ENCODE assay signal across 22 cellular contexts in genomic region chr1:201886103-201886885, GRCh38. TPM values are rescaled to one million over a fixed set of nuclear protein-coding genes. Genes with fewer than 3 reads are reported as not detected.
DNase-seq lines count a peak whose midpoint lies in the region; ATAC-seq and TF ChIP-seq lines count a peak whose summit lies in the region.
"Had no signal": no experiment of that assay in that cellular context is flagged by ENCODE, and none has a peak within 500 bp of the region (broad histone marks: within the 10 kb centered on the region; RNA-seq: fewer than 3 reads in every experiment).

No MANE protein-coding gene starts in this region.

- H3K36me3 Mint-ChIP-seq in activated B cell treated with CpG ODN at 0.5 μM for 24 hours (ENCODE audit: low read depth), result no peaks in the 10 kb centered on the region
- H3K36me3 Mint-ChIP-seq: immature natural killer cell; naive thymus-derived CD4-positive, alpha-beta T cell had no signal

- peaks cover 35% of the 10 kb centered on the region for H3K27me3 Mint-ChIP-seq in activated B cell treated with CpG ODN at 0.5 μM for 24 hours

- H3K4me1 ChIP-seq in skeletal muscle tissue (ENCODE audit: control insufficient read depth in 3 of 3, insufficient read depth in 3 of 3, low read length in 3 of 3), result peaks cover 84 to 94% (median 85%) of the 10 kb centered on the region in 3 donors

- POLR2A ChIA-PET in activated B cell treated with CpG ODN at 0.5 μM for 24 hours (lab: Charles Lee), result interaction anchor here (0.6 kb wide), 1 partner anchor 18 kb away, joined by 3 read pairs; no protein-coding TSS in a partner anchor

- peaks cover 35% of the 10 kb centered on the region for H3K4me1 Mint-ChIP-seq in activated B cell treated with CpG ODN at 0.5 μM for 24 hours

- H3K27ac Mint-ChIP-seq in activated B cell treated with CpG ODN at 0.5 μM for 24 hours, result peak overlapping the region; percentile 6
- H3K27ac Mint-ChIP-seq: effector memory CD8-positive, alpha-beta T cell; immature natural killer cell; naive thymus-derived CD4-positive, alpha-beta T cell had no signal

- ATAC-seq in activated B cell treated with CpG ODN at 0.5 μM for 24 hours (ENCODE audit: low read depth), result no peak
- ATAC-seq: effector memory CD8-positive, alpha-beta T cell; left lobe of liver; naive thymus-derived CD4-positive, alpha-beta T cell had no signal

- TF ChIP-seq CTCF in activated B cell treated with CpG ODN at 0.5 μM for 24 hours (IDR thresholded peaks at IDR 0.05) (no peak), fibroblast of mammary gland (conservative IDR thresholded peaks at IDR 0.05; ENCODE audit: control insufficient read depth, insufficient read depth, low read depth, low read length) (no peak), GM20000 (IDR thresholded peaks at IDR 0.05; ENCODE audit: extremely low read depth, missing control alignments) (no peak)

- no peaks in the 10 kb centered on the region for H3K9me3 ChIP-seq in skeletal muscle tissue (ENCODE audit: control insufficient read depth in 3 of 3, low read length in 3 of 3)
- H3K9me3 ChIP-seq: BLaER1, uterus had no signal

- DNase-seq in H7, result peak; percentile 13
- no peak for DNase-seq in activated B cell treated with CpG ODN at 0.5 μM for 24 hours
- DNase-seq in fibroblast of mammary gland (ENCODE audit: low read depth), result peak; percentile 57
- DNase-seq in stimulated activated naive CD4-positive, alpha-beta T cell (lab: John Stamatoyannopoulos, UW), result no peak
- no peak for DNase-seq in HuH-7 (ENCODE audit: low spot score)
- DNase-seq in anterior cingulate cortex (lab: John Stamatoyannopoulos, UW), result no peak
- no peak for DNase-seq in GM20000 (ENCODE audit: low spot score)
- DNase-seq: activated CD4-positive, alpha-beta T cell treated with anti-CD3 and anti-CD28 coated beads for 4 hours; activated T-cell treated with anti-CD3 and anti-CD28 coated beads, Interleukin-2, amount 50 U/mL, for 1 hour; brain microvascular endothelial cell; effector memory CD8-positive, alpha-beta T cell; GF-D8; immature natural killer cell; naive thymus-derived CD4-positive, alpha-beta T cell; NCI-H1694; NCI-H510A; occipital lobe; small intestine had no signal

- intact Hi-C loops in activated B cell treated with CpG ODN at 0.5 μM for 24 hours (cut with micrococcal nuclease), result no loop called here

- peak overlapping the region; percentile 96 for H3K27ac ChIP-seq in skeletal muscle tissue (ENCODE audit: low read depth, low read length)
- H3K27ac ChIP-seq: BLaER1, brain microvascular endothelial cell, uterus had no signal

- H3K36me3 ChIP-seq in H7 (replicated peaks; ENCODE audit: control insufficient read depth, insufficient read depth, low read length) (no peaks in the 10 kb centered on the region), skeletal muscle tissue (ENCODE audit: control insufficient read depth in 3 of 3, insufficient read depth in 3 of 3, low read length in 3 of 3) (peaks cover 8 to 13% (median 8%) of the 10 kb centered on the region in 3 donors)
- H3K36me3 ChIP-seq: BLaER1, brain microvascular endothelial cell, uterus had no signal

- H3K9me3 Mint-ChIP-seq in activated B cell treated with CpG ODN at 0.5 μM for 24 hours, result no peaks in the 10 kb centered on the region
- H3K9me3 Mint-ChIP-seq: effector memory CD8-positive, alpha-beta T cell; immature natural killer cell had no signal

- H3K4me3 ChIP-seq in H7 (ENCODE audit: insufficient read depth, low read depth, low read length) (no peak overlapping the region), fibroblast of mammary gland (ENCODE audit: control insufficient read depth, low read depth, low read length) (no peak overlapping the region), skeletal muscle tissue (ENCODE audit: low read length in 3 of 3) (no peak overlapping the region)
- H3K4me3 ChIP-seq: BLaER1, uterus had no signal

- H3K4me3 Mint-ChIP-seq in activated B cell treated with CpG ODN at 0.5 μM for 24 hours, result no peak overlapping the region
- H3K4me3 Mint-ChIP-seq: effector memory CD8-positive, alpha-beta T cell had no signal

- H3K27me3 ChIP-seq in H7 (ENCODE audit: control insufficient read depth, insufficient read depth, low read length), result peaks cover 20% of the 10 kb centered on the region; the same call in 1 of the 2 replicates
- no peaks in the 10 kb centered on the region for H3K27me3 ChIP-seq in skeletal muscle tissue (ENCODE audit: control insufficient read depth in 3 of 3, insufficient read depth in 3 of 3, low read length in 3 of 3)
- H3K27me3 ChIP-seq: brain microvascular endothelial cell, uterus had no signal

- CTCF ChIA-PET in activated B cell treated with CpG ODN at 0.5 μM for 24 hours (lab: Charles Lee), result interaction anchor here (1.0 to 1.7 kb wide), 3 partner anchors 8 to 86 kb away, joined by 3 to 7 read pairs (median 4); no protein-coding TSS in a partner anchor

- peak overlapping the region in 2 of 3 donors; percentile 54 to 72 for H3K9ac ChIP-seq in skeletal muscle tissue (ENCODE audit: low read depth in 1 of 3, low read length in 3 of 3)
- H3K9ac ChIP-seq: BLaER1 had no signal

RNA-seq across cellular contexts. Expression of gene SHISA4, which starts 2.4 kb away (rescaled TPM):
- 3.7 and 6.1 TPM in 2 replicates for total RNA-seq in H7 (2014; rRNA removed; shearing (Covaris generic))
- 0.24 and 0.35 TPM in 2 replicates for total RNA-seq in activated B cell treated with CpG ODN at 0.5 μM for 24 hours
- 50.1 TPM for total RNA-seq in skeletal muscle tissue

RNA-seq across cellular contexts. Expression of gene IPO9, which starts 57.3 kb away (rescaled TPM):
- 55.8 and 57.6 TPM in 2 replicates for total RNA-seq in H7 (2014; rRNA removed; shearing (Covaris generic))
- total RNA-seq in activated B cell treated with CpG ODN at 0.5 μM for 24 hours (45.7 and 48.2 TPM in 2 replicates), skeletal muscle tissue (19.3 TPM)

Comparison
In these comparisons a context has a peak if more than half of its experiments do, and no peak if none do; other contexts are left out.
1. DNase-seq: peak in H7 (single experiment) and fibroblast of mammary gland (single experiment); none in activated B cell treated with CpG ODN at 0.5 μM for 24 hours (single experiment), stimulated activated naive CD4-positive, alpha-beta T cell (0 of 6), HuH-7 (single experiment), anterior cingulate cortex (0 of 58) and GM20000 (single experiment).